In genomic region chr9:110048473-110048975, GRCh38 we compare ENCODE assay signal across 8 cellular contexts.
A peak's percentile ranks its signal among the peaks of the same experiment; 100 is the strongest.
DNase-seq lines count a peak whose midpoint lies in the region; ATAC-seq and TF ChIP-seq lines count a peak whose summit lies in the region.

No MANE protein-coding gene starts in this region.

- TF ChIP-seq POLR2A in GM18505 (IDR thresholded peaks at IDR 0.05; ENCODE audit: borderline replicate concordance, extremely low read depth, insufficient read depth, insufficient read length): peak; percentile 85

- peak; percentile 83 for ATAC-seq in GM18505 (IDR thresholded peaks at IDR 0.05; ENCODE audit: unreplicated experiment)
- peak; percentile 83 for ATAC-seq in HG02759 (IDR thresholded peaks at IDR 0.05; ENCODE audit: unreplicated experiment)
- peak; percentile 94 for ATAC-seq in activated B cell treated with CpG ODN at 0.5 μM for 24 hours (ENCODE audit: low read depth)

- H3K27me3 Mint-ChIP-seq in activated B cell treated with CpG ODN at 0.5 μM for 24 hours: no peaks in the 10 kb centered on the region

- no peak overlapping the region for H3K27ac ChIP-seq in caudate nucleus (ENCODE audit: low read depth, low read length)

- peak overlapping the region; percentile 99 for H3K4me3 Mint-ChIP-seq in activated B cell treated with CpG ODN at 0.5 μM for 24 hours

- intact Hi-C loops in activated B cell treated with CpG ODN at 0.5 μM for 24 hours (cut with micrococcal nuclease): loop anchor here (1.0 to 2.0 kb wide), 6 partner anchors 74 to 142 kb away; no protein-coding TSS in a partner anchor

- H3K4me1 Mint-ChIP-seq in activated B cell treated with CpG ODN at 0.5 μM for 24 hours: peaks cover 54% of the 10 kb centered on the region

- peaks cover 2% of the 10 kb centered on the region for H3K9me3 Mint-ChIP-seq in activated B cell treated with CpG ODN at 0.5 μM for 24 hours

- H3K36me3 Mint-ChIP-seq in activated B cell treated with CpG ODN at 0.5 μM for 24 hours (ENCODE audit: low read depth): peaks cover 43% of the 10 kb centered on the region

- DNase-seq in NCI-H1694 treated with DMSO at 0.1 percent for 48 hours (lab: John Stamatoyannopoulos, UW) (peak; percentile 50), activated B cell treated with CpG ODN at 0.5 μM for 24 hours (peak; percentile 85), caudate nucleus (lab: John Stamatoyannopoulos, UW) (peak in 41 of 61 donors; percentile 9 to 73 (median 32)), kidney tubule cell (ENCODE audit: low spot score) (peak; percentile 83), G401 (ENCODE audit: low spot score) (no peak)
- peak; percentile 81 for DNase-seq in stimulated activated CD4-positive, alpha-beta T cell treated with anti-CD3 and anti-CD28 coated beads, Interleukin-1b, Interleukin-23, amount 100 ng/mL, for 48 hours

- H3K27ac Mint-ChIP-seq in activated B cell treated with CpG ODN at 0.5 μM for 24 hours: peak overlapping the region; percentile 91

- POLR2A ChIA-PET in activated B cell treated with CpG ODN at 0.5 μM for 24 hours (lab: Charles Lee): interaction anchor here (1.0 to 12.0 kb wide), 13 partner anchors 9 to 141 kb away, joined by 3 to 412 read pairs (median 8); no protein-coding TSS in a partner anchor

- in situ Hi-C loops in G401 (cut with HindIII; ENCODE audit: low sequenced_read_pairs): no loop called here

- TF ChIP-seq CTCF in activated B cell treated with CpG ODN at 0.5 μM for 24 hours (IDR thresholded peaks at IDR 0.05): no peak

- CTCF ChIA-PET in activated B cell treated with CpG ODN at 0.5 μM for 24 hours (lab: Charles Lee): interaction anchor here (1.0 to 4.1 kb wide), 4 partner anchors 82 to 145 kb away, joined by 4 to 25 read pairs (median 7); no protein-coding TSS in a partner anchor
